In genomic region chr2:100581265-100581612, GRCh38 we compare ENCODE assay signal across 11 cellular contexts. TPM values are rescaled to one million over a fixed set of nuclear protein-coding genes. Genes with fewer than 3 reads are reported as not detected.
DNase-seq lines count a peak whose midpoint lies in the region; ATAC-seq, FAIRE-seq and TF ChIP-seq lines count a peak whose summit lies in the region.
"Had no signal": no experiment of that assay in that cellular context is flagged by ENCODE, and none has a peak within 500 bp of the region (broad histone marks: within the 10 kb centered on the region; RNA-seq: fewer than 3 reads in every experiment).

No MANE protein-coding gene starts in this region.

- H2BK120ac ChIP-seq in neuronal stem cell (ENCODE audit: low read depth, low read length), result no peak overlapping the region

- no peak overlapping the region for H4K91ac ChIP-seq in neuronal stem cell (ENCODE audit: low read depth, low read length, poor library complexity)

- no peak overlapping the region for H3K4ac ChIP-seq in neuronal stem cell (ENCODE audit: low read length)

- no peak for ATAC-seq in stimulated activated naive CD8-positive, alpha-beta T cell treated with anti-CD3 and anti-CD28 coated beads, Interleukin-15, Interleukin-2, amounts not matched to agents 100 U/mL and 50 U/mL, for 24 hours
- ATAC-seq in HepG2 (no peak), HG02938 (IDR thresholded peaks at IDR 0.05; ENCODE audit: unreplicated experiment) (no peak)

- H3K18ac ChIP-seq in neuronal stem cell (ENCODE audit: low read length), result no peak overlapping the region

- CTCF ChIA-PET in HepG2 (lab: Yijun Ruan, JAX; ENCODE audit: low intra/inter-chr PET ratio, low total read pairs), result no interaction called here

- H3K4me1 Mint-ChIP-seq in stimulated activated naive CD8-positive, alpha-beta T cell treated with anti-CD3 and anti-CD28 coated beads, Interleukin-15, Interleukin-2, amounts not matched to agents 100 ng/mL and 50 ng/mL, for 24 hours (ENCODE audit: low read depth), result peaks cover 38% of the 10 kb centered on the region

- no peak overlapping the region for H2BK5ac ChIP-seq in neuronal stem cell (ENCODE audit: low read length)

- no peak overlapping the region for H2AK5ac ChIP-seq in neuronal stem cell (ENCODE audit: low read depth, low read length)

- no peaks in the 10 kb centered on the region for H3K79me2 ChIP-seq in HepG2 (ENCODE audit: insufficient read depth, low read length)

- no peaks in the 10 kb centered on the region for H3K9me3 ChIP-seq in Peyer's patch
- H3K9me3 ChIP-seq in HepG2 (ENCODE audit: low read length), result no peaks in the 10 kb centered on the region
- H3K9me3 ChIP-seq in neuronal stem cell (replicated peaks in 1 of 2; ENCODE audit: control insufficient read depth in 2 of 2, insufficient read depth in 1 of 2, low read depth in 1 of 2, low read length in 2 of 2), result peaks cover 0 to 3% of the 10 kb centered on the region in 2 donors
- H3K9me3 ChIP-seq: pancreas had no signal

- no peak for TF ChIP-seq RAD21 in HepG2 (CRISPR knock-in tag; IDR thresholded peaks at IDR 0.05)

- peak overlapping the region; percentile 65 for H3K4me3 Mint-ChIP-seq in stimulated activated naive CD8-positive, alpha-beta T cell treated with anti-CD3 and anti-CD28 coated beads, Interleukin-15, Interleukin-2, amounts not matched to agents 100 ng/mL and 50 ng/mL, for 24 hours
- H3K4me3 Mint-ChIP-seq: type B pancreatic cell had no signal

- H3K9ac ChIP-seq in HepG2 (ENCODE audit: insufficient read depth, low read depth, low read length), result no peak overlapping the region
- H3K9ac ChIP-seq in neuronal stem cell (ENCODE audit: low read depth, low read length, poor library complexity), result no peak overlapping the region

- H3K36me3 ChIP-seq in Peyer's patch (peaks cover 0 to 7% (median 0%) of the 10 kb centered on the region in 3 donors), HepG2 (replicated peaks in 1 of 2; ENCODE audit: control insufficient read depth in 1 of 2, insufficient read depth in 2 of 2, low read length in 2 of 2) (peaks cover under 1% of the 10 kb centered on the region in 2 experiments; a peak in 2 of 5 replicates), neuronal stem cell (replicated peaks in 1 of 2; ENCODE audit: control insufficient read depth in 2 of 2, insufficient read depth in 2 of 2, low read length in 2 of 2) (peaks cover 0 to 19% of the 10 kb centered on the region in 2 donors)
- H3K36me3 ChIP-seq: pancreas had no signal

- H2AFZ ChIP-seq in HepG2 (ENCODE audit: low read length), result peak overlapping the region; percentile 22
- no peak overlapping the region for H2AFZ ChIP-seq in neuronal stem cell (ENCODE audit: low read length)

- H3K4me3 ChIP-seq in Peyer's patch (no peak overlapping the region), HepG2 (replicated peaks in 1 of 3; ENCODE audit: insufficient read depth in 1 of 3, low read depth in 2 of 3, low read length in 3 of 3) (no peak overlapping the region), neuronal stem cell (ENCODE audit: low read length in 2 of 2) (no peak overlapping the region)
- H3K4me3 ChIP-seq: pancreas had no signal

- H3K36me3 Mint-ChIP-seq in stimulated activated naive CD8-positive, alpha-beta T cell treated with anti-CD3 and anti-CD28 coated beads, Interleukin-15, Interleukin-2, amounts not matched to agents 100 ng/mL and 50 ng/mL, for 24 hours (ENCODE audit: low read depth), result peaks cover 2% of the 10 kb centered on the region

- intact Hi-C loops in HepG2 (cut with micrococcal nuclease; ENCODE audit: unreplicated experiment), result no loop called here

- DNase-seq in stimulated activated naive CD8-positive, alpha-beta T cell treated with anti-CD3 and anti-CD28 coated beads, Interleukin-15, Interleukin-2, amounts not matched to agents 100 U/mL and 50 U/mL, for 24 hours, result no peak
- DNase-seq in Peyer's patch, result peak in 1 of 3 donors; percentile 15
- DNase-seq in HepG2 (ENCODE audit: low spot score), result no peak
- DNase-seq in neuronal stem cell (ENCODE audit: low spot score), result no peak
- no peak for DNase-seq in CD1c-positive myeloid dendritic cell (ENCODE audit: extremely low spot score)
- no peak for DNase-seq in HuH-7 (ENCODE audit: low spot score)
- DNase-seq: RPMI8226 had no signal

- H3K9me3 Mint-ChIP-seq in stimulated activated naive CD8-positive, alpha-beta T cell treated with anti-CD3 and anti-CD28 coated beads, Interleukin-15, Interleukin-2, amounts not matched to agents 100 ng/mL and 50 ng/mL, for 24 hours, result no peaks in the 10 kb centered on the region

- no TSS peak for BruUV-seq in HepG2 (replicated peaks; lab: Mats Ljungman, UMichigan)

- H3K27ac ChIP-seq in Peyer's patch, result peak overlapping the region; percentile 76 to 85 (median 83)
- H3K27ac ChIP-seq in HepG2 (ENCODE audit: extremely low read length, insufficient read depth, low read length), result no peak overlapping the region
- no peak overlapping the region for H3K27ac ChIP-seq in neuronal stem cell (replicated peaks; ENCODE audit: low read length)

- H3K27me3 ChIP-seq in Peyer's patch, result no peaks in the 10 kb centered on the region
- no peaks in the 10 kb centered on the region for H3K27me3 ChIP-seq in HepG2 (ENCODE audit: control insufficient read depth in 1 of 2, insufficient read depth in 2 of 2, low read length in 2 of 2)
- H3K27me3 ChIP-seq in neuronal stem cell (ENCODE audit: control insufficient read depth in 3 of 3, insufficient read depth in 3 of 3, low read depth in 1 of 3, low read length in 3 of 3), result no peaks in the 10 kb centered on the region
- H3K27me3 ChIP-seq: pancreas had no signal

- in situ Hi-C loops in HepG2 (cut with HindIII; ENCODE audit: extremely low pct_ligation_motif_present, low pct_unique_long_range_greater_than_20kb), result loop anchor here (25.0 kb wide), 1 partner anchor 581 kb away; the partner anchor contains the start of gene TBC1D8

- H3K27me3 Mint-ChIP-seq in stimulated activated naive CD8-positive, alpha-beta T cell treated with anti-CD3 and anti-CD28 coated beads, Interleukin-15, Interleukin-2, amounts not matched to agents 100 ng/mL and 50 ng/mL, for 24 hours, result no peaks in the 10 kb centered on the region
- H3K27me3 Mint-ChIP-seq: type B pancreatic cell had no signal

- no peaks in the 10 kb centered on the region for H3K79me1 ChIP-seq in neuronal stem cell (ENCODE audit: low read depth, low read length)

- H3K27ac Mint-ChIP-seq in stimulated activated naive CD8-positive, alpha-beta T cell treated with anti-CD3 and anti-CD28 coated beads, Interleukin-15, Interleukin-2, amounts not matched to agents 100 ng/mL and 50 ng/mL, for 24 hours, result peak overlapping the region; percentile 89
- H3K27ac Mint-ChIP-seq: type B pancreatic cell had no signal

- H3K23ac ChIP-seq in neuronal stem cell (ENCODE audit: low read depth, low read length, poor library complexity), result no peak overlapping the region

- H4K20me1 ChIP-seq in HepG2 (ENCODE audit: insufficient read depth, low read length), result no peaks in the 10 kb centered on the region

- no peak for TF ChIP-seq CTCF in Peyer's patch (IDR thresholded peaks at IDR 0.05)
- no peak for TF ChIP-seq CTCF in HepG2 (CRISPR knock-in tag; IDR thresholded peaks at IDR 0.05)

- no peak overlapping the region for H3K4me2 ChIP-seq in HepG2 (ENCODE audit: low read depth, low read length)
- H3K4me2 ChIP-seq in neuronal stem cell (ENCODE audit: insufficient read depth, low read length, poor library complexity, severe bottlenecking), result no peak overlapping the region

- no peak overlapping the region for H2BK12ac ChIP-seq in neuronal stem cell (ENCODE audit: low read length)

- H3K4me1 ChIP-seq in Peyer's patch (peaks cover 0 to 10% (median 8%) of the 10 kb centered on the region in 4 donors), HepG2 (ENCODE audit: insufficient read depth, low read length) (no peaks in the 10 kb centered on the region), neuronal stem cell (ENCODE audit: control insufficient read depth in 2 of 2, insufficient read depth in 1 of 2, low read depth in 1 of 2, low read length in 2 of 2) (no peaks in the 10 kb centered on the region)
- H3K4me1 ChIP-seq: pancreas had no signal

- FAIRE-seq in HepG2 (lab: Jason Lieb, UNC), result no peak
- FAIRE-seq: pancreas had no signal

- no peak overlapping the region for H3K14ac ChIP-seq in neuronal stem cell (ENCODE audit: low read length)

- TF ChIP-seq POLR2A in Peyer's patch (IDR thresholded peaks at IDR 0.05) (no peak), HepG2 (IDR thresholded peaks at IDR 0.05; ENCODE audit: insufficient read depth in 1 of 2, low read depth in 2 of 2, low read length in 2 of 2) (no peak)

- H4K8ac ChIP-seq in neuronal stem cell (ENCODE audit: low read depth, low read length), result no peak overlapping the region

- TF ChIP-seq EP300 in HepG2 (IDR thresholded peaks at IDR 0.05; ENCODE audit: low read depth in 2 of 2, low read length in 2 of 2), result no peak
- no peak for TF ChIP-seq EP300 in HepG2 (CRISPR knock-in tag; IDR thresholded peaks at IDR 0.05; ENCODE audit: borderline replicate concordance)

- WGBS in HepG2 (ENCODE audit: low lambda C conversion rate), result 23% methylated on average over 1 of the region's 1 CpG
- no CpG with 5 or more reads among the region's 1 CpG for WGBS in neuronal stem cell (ENCODE audit: extremely low coverage in 2 of 2, insufficient read length in 2 of 2, insufficient replicate concordance in 1 of 2), 2 donors

- H2BK15ac ChIP-seq in neuronal stem cell (ENCODE audit: low read length), result no peak overlapping the region

- POLR2A ChIA-PET in HepG2 (lab: Yijun Ruan, JAX), result no interaction called here

RNA-seq across cellular contexts. Expression of gene PDCL3, which starts 18.4 kb away (rescaled TPM):
- total RNA-seq in Peyer's patch (10 to 100 TPM in 1 of 4 donors, 1 to 10 TPM in 3; 5.0 to 14.0 (median 7.3) TPM), HepG2 (2016; rRNA removed; fragmentation: Illumina TruSeq; extraction: Trizol) (24.4 and 36.9 TPM in 2 replicates)
- total RNA-seq in HepG2 (2016; cell fraction: cytosol; rRNA removed; fragmentation: Illumina TruSeq; extraction: Trizol; ENCODE audit: low read depth), result 7.1 and 7.4 TPM in 2 replicates
- 26.6 and 35.1 TPM in 2 replicates for total RNA-seq in HepG2 (2016; cell fraction: insoluble cytoplasmic fraction; rRNA removed; fragmentation: Illumina TruSeq; extraction: Trizol)
- total RNA-seq in HepG2 (2016; cell fraction: membrane; rRNA removed; fragmentation: Illumina TruSeq; extraction: Trizol), result 9.5 and 9.9 TPM in 2 replicates
- total RNA-seq in HepG2 (2016; cell fraction: nucleus; rRNA removed; fragmentation: Illumina TruSeq; extraction: Trizol), result 13.4 and 14.5 TPM in 2 replicates
- polyA plus RNA-seq in HepG2 (2011; rRNA removed), result 14.4 TPM in 2 replicates
- polyA plus RNA-seq in HepG2 (2011; cell fraction: cytosol; rRNA removed), result 9.9 and 15.6 TPM in 2 replicates
- 2.6 and 4.0 TPM in 2 replicates for polyA plus RNA-seq in HepG2 (2011; cell fraction: nucleus; rRNA removed)
- 22.1 and 23.8 TPM in 2 replicates for polyA plus RNA-seq in HepG2 (2012)
- 11.7 and 12.3 TPM in 2 replicates for polyA plus RNA-seq in HepG2 (2016; cell fraction: cytosol; fragmentation: Illumina TruSeq; extraction: Trizol; ENCODE audit: low read depth)
- polyA plus RNA-seq in HepG2 (2016; cell fraction: insoluble cytoplasmic fraction; fragmentation: Illumina TruSeq; extraction: Trizol; ENCODE audit: low read depth), result 64.8 and 71.4 TPM in 2 replicates
- 12.5 and 13.1 TPM in 2 replicates for polyA plus RNA-seq in HepG2 (2016; cell fraction: membrane; fragmentation: Illumina TruSeq; extraction: Trizol; ENCODE audit: low read depth)
- 26.6 and 28.1 TPM in 2 replicates for polyA plus RNA-seq in HepG2 (2016; cell fraction: nucleus; fragmentation: Illumina TruSeq; extraction: Trizol; ENCODE audit: insufficient read depth, low read depth)
- polyA minus RNA-seq in HepG2 (2011; rRNA and poly(A)+ RNA removed; ENCODE audit: low replicate concordance), result 5.0 and 7.5 TPM in 2 replicates
- polyA minus RNA-seq in HepG2 (2011; cell fraction: cytosol; rRNA and poly(A)+ RNA removed), result 5.8 and 6.1 TPM in 2 replicates
- 7.0 and 10.1 TPM in 2 replicates for polyA minus RNA-seq in HepG2 (2011; cell fraction: nucleus; rRNA and poly(A)+ RNA removed)
- 17.1 TPM for polyA plus RNA-seq in neuronal stem cell (2013, experiment 1 of 2)
- polyA plus RNA-seq in neuronal stem cell (2013, experiment 2 of 2), result 17.3 TPM

Comparison
In these comparisons a context has a peak if more than half of its experiments do, and no peak if none do; other contexts are left out.
1. H3K27ac ChIP-seq: peak in Peyer's patch (4 of 4); none in HepG2 (single experiment) and neuronal stem cell (single experiment).